In the genomic region with DNA sequence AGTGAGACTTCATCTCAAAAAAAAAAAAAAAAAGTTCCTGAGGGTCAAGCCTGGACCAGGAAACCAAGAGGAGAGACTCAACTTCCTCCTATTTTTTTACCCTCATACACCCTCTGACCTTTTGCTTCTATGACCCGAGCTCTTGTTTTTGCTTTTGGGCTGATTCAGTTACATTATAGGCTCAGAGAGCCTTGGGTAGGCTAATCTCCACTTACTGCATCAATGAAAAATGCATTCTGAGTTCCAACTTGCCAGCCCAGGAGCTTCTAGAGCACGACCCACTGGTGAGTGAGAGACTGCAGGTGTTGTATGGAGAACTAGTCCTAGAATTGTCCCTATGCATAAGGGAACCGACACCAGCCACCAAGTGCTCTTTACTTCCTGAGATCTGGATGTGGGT, we compare ENCODE assay signal across 11 cellular contexts.
A peak's percentile ranks its signal among the peaks of the same experiment; 100 is the strongest.
DNase-seq lines count a peak whose midpoint lies in the region; ATAC-seq and TF ChIP-seq lines count a peak whose summit lies in the region.
"Had no signal": no experiment of that assay in that cellular context is flagged by ENCODE, and none has a peak within 500 bp of the region (broad histone marks: within the 10 kb centered on the region; RNA-seq: fewer than 3 reads in every experiment).

No MANE protein-coding gene starts in this region.

- no peak for DNase-seq in Peyer's patch
- DNase-seq in fibroblast of mammary gland (ENCODE audit: low read depth): peak; percentile 62
- peak; percentile 60 for DNase-seq in pulmonary artery endothelial cell (ENCODE audit: low read depth, low spot score)
- no peak for DNase-seq in stimulated activated CD4-positive, alpha-beta T cell treated with anti-CD3 and anti-CD28 coated beads, Interleukin-1b, Interleukin-23, amount 100 ng/mL, for 48 hours
- DNase-seq in NCI-H69 (lab: John Stamatoyannopoulos, UW): no peak
- DNase-seq in GM23338 (ENCODE audit: low spot score): no peak
- no peak for DNase-seq in SIG-M5 treated with dmso at 0.1 percent for 504 hours (lab: John Stamatoyannopoulos, UW; ENCODE audit: unreplicated experiment)
- DNase-seq: CD4-positive, CD25-positive, alpha-beta regulatory T cell; NCI-H187; PC-3 had no signal

- H2AFZ ChIP-seq in GM23338: no peak overlapping the region

- H4K20me1 ChIP-seq in BLaER1 treated with 17β-estradiol and CSF1 and Interleukin-3, amounts not matched to agents 10 nM and 100 nM: no peaks in the 10 kb centered on the region
- H4K20me1 ChIP-seq in GM23338 (replicated peaks; ENCODE audit: insufficient read depth): no peaks in the 10 kb centered on the region

- peak overlapping the region; percentile 10 to 93 (median 79); a peak in 18 of 22 replicates for H3K4me2 ChIP-seq in BLaER1 treated with 17β-estradiol and CSF1 and Interleukin-3, amounts not matched to agents 10 nM and 100 nM
- H3K4me2 ChIP-seq in GM23338: no peak overlapping the region

- peaks cover 70 to 84% (median 75%) of the 10 kb centered on the region in 10 experiments for H3K4me1 ChIP-seq in BLaER1 treated with 17β-estradiol and CSF1 and Interleukin-3, amounts not matched to agents 10 nM and 100 nM
- H3K4me1 ChIP-seq in Peyer's patch (peaks cover 0 to 19% (median 10%) of the 10 kb centered on the region in 4 donors), GM23338 (ENCODE audit: insufficient read depth) (peaks cover 7% of the 10 kb centered on the region; the same call in 1 of the 2 replicates)

- no peaks in the 10 kb centered on the region for H3K79me2 ChIP-seq in GM23338 (replicated peaks; ENCODE audit: insufficient read depth)

- H3K4me3 Mint-ChIP-seq in GM23338: no peak overlapping the region
- H3K4me3 Mint-ChIP-seq: CD4-positive, CD25-positive, alpha-beta regulatory T cell had no signal

- no peaks in the 10 kb centered on the region for H3K9me2 ChIP-seq in GM23338 (ENCODE audit: insufficient read depth)

- H3K27ac Mint-ChIP-seq in GM23338: no peak overlapping the region

- TF ChIP-seq POLR2A in Peyer's patch (IDR thresholded peaks at IDR 0.05): no peak

- H3F3A ChIP-seq in GM23338 (replicated peaks; ENCODE audit: low read depth): no peaks in the 10 kb centered on the region

- H3K36me3 Mint-ChIP-seq in GM23338 (ENCODE audit: low read depth): peaks cover 31% of the 10 kb centered on the region
- H3K36me3 Mint-ChIP-seq: CD4-positive, CD25-positive, alpha-beta regulatory T cell had no signal

- 0 out of 22 replicates have a peak, but pooled peaks cover 0 to 5% (median 0%) of the 10 kb centered on the region in 11 experiments for H3K36me3 ChIP-seq in BLaER1 treated with 17β-estradiol and CSF1 and Interleukin-3, amounts not matched to agents 10 nM and 100 nM
- H3K36me3 ChIP-seq in Peyer's patch (no peaks in the 10 kb centered on the region), GM23338 (ENCODE audit: insufficient read depth) (no peaks in the 10 kb centered on the region)

- H3K27me3 Mint-ChIP-seq in GM23338 (ENCODE audit: insufficient read depth, low read depth, poor library complexity): peaks cover 3% of the 10 kb centered on the region
- H3K27me3 Mint-ChIP-seq: CD4-positive, CD25-positive, alpha-beta regulatory T cell had no signal

- H3K9me3 Mint-ChIP-seq in GM23338: no peaks in the 10 kb centered on the region
- H3K9me3 Mint-ChIP-seq: CD4-positive, CD25-positive, alpha-beta regulatory T cell had no signal

- H3K27me3 ChIP-seq in BLaER1 treated with 17β-estradiol and CSF1 and Interleukin-3, amounts not matched to agents 10 nM and 100 nM: no peaks in the 10 kb centered on the region
- no peaks in the 10 kb centered on the region for H3K27me3 ChIP-seq in Peyer's patch
- no peaks in the 10 kb centered on the region for H3K27me3 ChIP-seq in GM23338 (ENCODE audit: insufficient read depth)

- H3K4me1 Mint-ChIP-seq in GM23338: peaks cover 18% of the 10 kb centered on the region

- H3K9ac ChIP-seq in BLaER1 treated with 17β-estradiol and CSF1 and Interleukin-3, amounts not matched to agents 10 nM and 100 nM: no peak overlapping the region

- no peak for TF ChIP-seq CTCF in Peyer's patch (IDR thresholded peaks at IDR 0.05)
- no peak for TF ChIP-seq CTCF in fibroblast of mammary gland (conservative IDR thresholded peaks at IDR 0.05; ENCODE audit: control insufficient read depth, insufficient read depth, low read depth, low read length)
- no peak for TF ChIP-seq CTCF in GM23338 (conservative IDR thresholded peaks at IDR 0.05; ENCODE audit: low read depth in 2 of 2)

- H3K4me3 ChIP-seq in BLaER1 treated with 17β-estradiol and CSF1 and Interleukin-3, amounts not matched to agents 10 nM and 100 nM: no peak overlapping the region
- H3K4me3 ChIP-seq in Peyer's patch: no peak overlapping the region
- no peak overlapping the region for H3K4me3 ChIP-seq in fibroblast of mammary gland (ENCODE audit: control insufficient read depth, low read depth, low read length)
- H3K4me3 ChIP-seq in GM23338: no peak overlapping the region

- 0 out of 22 replicates have a peak overlapping the region, but pooled peaks of 2 of the 11 experiments have one; percentile 9 to 87 for H3K27ac ChIP-seq in BLaER1 treated with 17β-estradiol and CSF1 and Interleukin-3, amounts not matched to agents 10 nM and 100 nM
- H3K27ac ChIP-seq in Peyer's patch (peak overlapping the region; percentile 6 to 46 (median 14)), GM23338 (ENCODE audit: low read depth) (no peak overlapping the region)

- ATAC-seq in GM23338: no peak

- H3K9me3 ChIP-seq in BLaER1 treated with 17β-estradiol and CSF1 and Interleukin-3, amounts not matched to agents 10 nM and 100 nM (replicated peaks in 1 of 11): no peaks in the 10 kb centered on the region
- H3K9me3 ChIP-seq in Peyer's patch: no peaks in the 10 kb centered on the region

TF ChIP-seq in GM23338, 12 proteins besides CTCF, POLR2A, EP300 and RAD21 (continues in another document):
- TF ChIP-seq ZNF114 (CRISPR knock-in tag; IDR thresholded peaks at IDR 0.05) (no peak), EZH2 (IDR thresholded peaks at IDR 0.05; ENCODE audit: low read depth, unreplicated experiment) (no peak), STAT1 (IDR thresholded peaks at IDR 0.05; ENCODE audit: unreplicated experiment) (no peak), NANOG (IDR thresholded peaks at IDR 0.05; ENCODE audit: borderline replicate concordance) (no peak), POLR2AphosphoS5 (IDR thresholded peaks at IDR 0.05; ENCODE audit: low read depth) (no peak), CREB1 (CRISPR knock-in tag; IDR thresholded peaks at IDR 0.05; ENCODE audit: low read depth) (no peak), EZH2phosphoT487 (IDR thresholded peaks at IDR 0.05; ENCODE audit: unreplicated experiment) (no peak), ZNF331 (CRISPR knock-in tag; IDR thresholded peaks at IDR 0.05; ENCODE audit: low read depth) (no peak)
- TF ChIP-seq, protein P1, sequence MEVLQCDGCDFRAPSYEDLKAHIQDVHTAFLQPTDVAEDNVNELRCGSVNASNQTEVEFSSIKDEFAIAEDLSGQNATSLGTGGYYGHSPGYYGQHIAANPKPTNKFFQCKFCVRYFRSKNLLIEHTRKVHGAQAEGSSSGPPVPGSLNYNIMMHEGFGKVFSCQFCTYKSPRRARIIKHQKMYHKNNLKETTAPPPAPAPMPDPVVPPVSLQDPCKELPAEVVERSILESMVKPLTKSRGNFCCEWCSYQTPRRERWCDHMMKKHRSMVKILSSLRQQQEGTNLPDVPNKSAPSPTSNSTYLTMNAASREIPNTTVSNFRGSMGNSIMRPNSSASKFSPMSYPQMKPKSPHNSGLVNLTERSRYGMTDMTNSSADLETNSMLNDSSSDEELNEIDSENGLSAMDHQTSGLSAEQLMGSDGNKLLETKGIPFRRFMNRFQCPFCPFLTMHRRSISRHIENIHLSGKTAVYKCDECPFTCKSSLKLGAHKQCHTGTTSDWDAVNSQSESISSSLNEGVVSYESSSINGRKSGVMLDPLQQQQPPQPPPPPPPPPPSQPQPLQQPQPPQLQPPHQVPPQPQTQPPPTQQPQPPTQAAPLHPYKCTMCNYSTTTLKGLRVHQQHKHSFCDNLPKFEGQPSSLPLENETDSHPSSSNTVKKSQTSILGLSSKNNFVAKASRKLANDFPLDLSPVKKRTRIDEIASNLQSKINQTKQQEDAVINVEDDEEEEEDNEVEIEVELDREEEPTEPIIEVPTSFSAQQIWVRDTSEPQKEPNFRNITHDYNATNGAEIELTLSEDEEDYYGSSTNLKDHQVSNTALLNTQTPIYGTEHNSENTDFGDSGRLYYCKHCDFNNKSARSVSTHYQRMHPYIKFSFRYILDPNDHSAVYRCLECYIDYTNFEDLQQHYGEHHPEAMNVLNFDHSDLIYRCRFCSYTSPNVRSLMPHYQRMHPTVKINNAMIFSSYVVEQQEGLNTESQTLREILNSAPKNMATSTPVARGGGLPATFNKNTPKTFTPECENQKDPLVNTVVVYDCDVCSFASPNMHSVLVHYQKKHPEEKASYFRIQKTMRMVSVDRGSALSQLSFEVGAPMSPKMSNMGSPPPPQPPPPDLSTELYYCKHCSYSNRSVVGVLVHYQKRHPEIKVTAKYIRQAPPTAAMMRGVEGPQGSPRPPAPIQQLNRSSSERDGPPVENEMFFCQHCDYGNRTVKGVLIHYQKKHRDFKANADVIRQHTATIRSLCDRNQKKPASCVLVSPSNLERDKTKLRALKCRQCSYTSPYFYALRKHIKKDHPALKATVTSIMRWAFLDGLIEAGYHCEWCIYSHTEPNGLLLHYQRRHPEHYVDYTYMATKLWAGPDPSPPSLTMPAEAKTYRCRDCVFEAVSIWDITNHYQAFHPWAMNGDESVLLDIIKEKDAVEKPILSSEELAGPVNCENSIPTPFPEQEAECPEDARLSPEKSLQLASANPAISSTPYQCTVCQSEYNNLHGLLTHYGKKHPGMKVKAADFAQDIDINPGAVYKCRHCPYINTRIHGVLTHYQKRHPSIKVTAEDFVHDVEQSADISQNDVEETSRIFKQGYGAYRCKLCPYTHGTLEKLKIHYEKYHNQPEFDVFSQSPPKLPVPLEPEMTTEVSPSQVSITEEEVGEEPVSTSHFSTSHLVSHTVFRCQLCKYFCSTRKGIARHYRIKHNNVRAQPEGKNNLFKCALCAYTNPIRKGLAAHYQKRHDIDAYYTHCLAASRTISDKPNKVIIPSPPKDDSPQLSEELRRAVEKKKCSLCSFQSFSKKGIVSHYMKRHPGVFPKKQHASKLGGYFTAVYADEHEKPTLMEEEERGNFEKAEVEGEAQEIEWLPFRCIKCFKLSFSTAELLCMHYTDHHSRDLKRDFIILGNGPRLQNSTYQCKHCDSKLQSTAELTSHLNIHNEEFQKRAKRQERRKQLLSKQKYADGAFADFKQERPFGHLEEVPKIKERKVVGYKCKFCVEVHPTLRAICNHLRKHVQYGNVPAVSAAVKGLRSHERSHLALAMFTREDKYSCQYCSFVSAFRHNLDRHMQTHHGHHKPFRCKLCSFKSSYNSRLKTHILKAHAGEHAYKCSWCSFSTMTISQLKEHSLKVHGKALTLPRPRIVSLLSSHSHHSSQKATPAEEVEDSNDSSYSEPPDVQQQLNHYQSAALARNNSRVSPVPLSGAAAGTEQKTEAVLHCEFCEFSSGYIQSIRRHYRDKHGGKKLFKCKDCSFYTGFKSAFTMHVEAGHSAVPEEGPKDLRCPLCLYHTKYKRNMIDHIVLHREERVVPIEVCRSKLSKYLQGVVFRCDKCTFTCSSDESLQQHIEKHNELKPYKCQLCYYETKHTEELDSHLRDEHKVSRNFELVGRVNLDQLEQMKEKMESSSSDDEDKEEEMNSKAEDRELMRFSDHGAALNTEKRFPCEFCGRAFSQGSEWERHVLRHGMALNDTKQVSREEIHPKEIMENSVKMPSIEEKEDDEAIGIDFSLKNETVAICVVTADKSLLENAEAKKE (CRISPR knock-in tag; IDR thresholded peaks at IDR 0.05): no peak

Comparison
In these comparisons a context has a peak if more than half of its experiments do, and no peak if none do; other contexts are left out.
1. DNase-seq: peak in fibroblast of mammary gland (single experiment) and pulmonary artery endothelial cell (single experiment); none in Peyer's patch (0 of 3), stimulated activated CD4-positive, alpha-beta T cell treated with anti-CD3 and anti-CD28 coated beads, Interleukin-1b, Interleukin-23, amount 100 ng/mL, for 48 hours (single experiment), NCI-H69 (single experiment), GM23338 (single experiment) and SIG-M5 treated with dmso at 0.1 percent for 504 hours (single experiment).